In genomic region chr14:37698840-37699777, GRCh38 we compare ENCODE assay signal across 1 cellular context.
A peak's percentile ranks its signal among the peaks of the same experiment; 100 is the strongest.
TF ChIP-seq lines count a peak whose summit lies in the region.

No MANE protein-coding gene starts in this region.

TF ChIP-seq in HepG2, 621 proteins besides CTCF, POLR2A, EP300 and RAD21 (continued from another document and continues in another):
- TF ChIP-seq ZNF687 (CRISPR knock-in tag; IDR thresholded peaks at IDR 0.05), result no peak; the same call in 1 of the 2 replicates
- no peak for TF ChIP-seq SNAI1 (CRISPR knock-in tag; IDR thresholded peaks at IDR 0.05; ENCODE audit: borderline replicate concordance)
- TF ChIP-seq HNF4A (CRISPR knock-in tag; IDR thresholded peaks at IDR 0.05), result peak; percentile 94
- TF ChIP-seq HOMEZ (CRISPR knock-in tag; IDR thresholded peaks at IDR 0.05; ENCODE audit: low read depth), result peak; percentile 97
- peak; percentile 56; the same call in 1 of the 2 replicates for TF ChIP-seq KAT8 (CRISPR knock-in tag; IDR thresholded peaks at IDR 0.05)
- TF ChIP-seq, protein P1, sequence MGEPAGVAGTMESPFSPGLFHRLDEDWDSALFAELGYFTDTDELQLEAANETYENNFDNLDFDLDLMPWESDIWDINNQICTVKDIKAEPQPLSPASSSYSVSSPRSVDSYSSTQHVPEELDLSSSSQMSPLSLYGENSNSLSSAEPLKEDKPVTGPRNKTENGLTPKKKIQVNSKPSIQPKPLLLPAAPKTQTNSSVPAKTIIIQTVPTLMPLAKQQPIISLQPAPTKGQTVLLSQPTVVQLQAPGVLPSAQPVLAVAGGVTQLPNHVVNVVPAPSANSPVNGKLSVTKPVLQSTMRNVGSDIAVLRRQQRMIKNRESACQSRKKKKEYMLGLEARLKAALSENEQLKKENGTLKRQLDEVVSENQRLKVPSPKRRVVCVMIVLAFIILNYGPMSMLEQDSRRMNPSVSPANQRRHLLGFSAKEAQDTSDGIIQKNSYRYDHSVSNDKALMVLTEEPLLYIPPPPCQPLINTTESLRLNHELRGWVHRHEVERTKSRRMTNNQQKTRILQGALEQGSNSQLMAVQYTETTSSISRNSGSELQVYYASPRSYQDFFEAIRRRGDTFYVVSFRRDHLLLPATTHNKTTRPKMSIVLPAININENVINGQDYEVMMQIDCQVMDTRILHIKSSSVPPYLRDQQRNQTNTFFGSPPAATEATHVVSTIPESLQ (CRISPR knock-in tag; conservative IDR thresholded peaks at IDR 0.05), result 0 out of 2 replicates have a peak, but pooled peaks have one; percentile 52
- no peak for TF ChIP-seq HNRNPH1 (optimal IDR thresholded peaks at IDR 0.05; ENCODE audit: low read depth, low read length)
- no peak for TF ChIP-seq TEAD2 (CRISPR knock-in tag; IDR thresholded peaks at IDR 0.05)
- 0 out of 2 replicates have a peak, but pooled peaks have one; percentile 14 for TF ChIP-seq NR2F6 (IDR thresholded peaks at IDR 0.05)
- TF ChIP-seq NR2F6 (CRISPR knock-in tag; IDR thresholded peaks at IDR 0.05), result no peak
- TF ChIP-seq, protein P2, sequence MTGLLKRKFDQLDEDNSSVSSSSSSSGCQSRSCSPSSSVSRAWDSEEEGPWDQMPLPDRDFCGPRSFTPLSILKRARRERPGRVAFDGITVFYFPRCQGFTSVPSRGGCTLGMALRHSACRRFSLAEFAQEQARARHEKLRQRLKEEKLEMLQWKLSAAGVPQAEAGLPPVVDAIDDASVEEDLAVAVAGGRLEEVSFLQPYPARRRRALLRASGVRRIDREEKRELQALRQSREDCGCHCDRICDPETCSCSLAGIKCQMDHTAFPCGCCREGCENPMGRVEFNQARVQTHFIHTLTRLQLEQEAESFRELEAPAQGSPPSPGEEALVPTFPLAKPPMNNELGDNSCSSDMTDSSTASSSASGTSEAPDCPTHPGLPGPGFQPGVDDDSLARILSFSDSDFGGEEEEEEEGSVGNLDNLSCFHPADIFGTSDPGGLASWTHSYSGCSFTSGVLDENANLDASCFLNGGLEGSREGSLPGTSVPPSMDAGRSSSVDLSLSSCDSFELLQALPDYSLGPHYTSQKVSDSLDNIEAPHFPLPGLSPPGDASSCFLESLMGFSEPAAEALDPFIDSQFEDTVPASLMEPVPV (CRISPR knock-in tag; IDR thresholded peaks at IDR 0.05), result no peak
- peak; percentile 75 for TF ChIP-seq ZGPAT (CRISPR knock-in tag; IDR thresholded peaks at IDR 0.05)
- TF ChIP-seq POLR2AphosphoS5 (IDR thresholded peaks at IDR 0.05; ENCODE audit: low read depth, low read length), result no peak
- peak; percentile 78; the same call in 1 of the 2 replicates for TF ChIP-seq MEIS1 (CRISPR knock-in tag; IDR thresholded peaks at IDR 0.05; ENCODE audit: borderline replicate concordance)
- TF ChIP-seq ZBTB40 (IDR thresholded peaks at IDR 0.05), result no peak
- TF ChIP-seq ZBTB40 (CRISPR knock-in tag; IDR thresholded peaks at IDR 0.05), result no peak; the same call in 1 of the 2 replicates
- peak; percentile 73; the same call in 1 of the 2 replicates for TF ChIP-seq ZMAT3 (CRISPR knock-in tag; conservative IDR thresholded peaks at IDR 0.05)
- no peak for TF ChIP-seq HNRNPUL1 (IDR thresholded peaks at IDR 0.05; ENCODE audit: low read depth, low read length)
- no peak for TF ChIP-seq ZSCAN5A (CRISPR knock-in tag; IDR thresholded peaks at IDR 0.05; ENCODE audit: borderline replicate concordance)
- TF ChIP-seq NONO (IDR thresholded peaks at IDR 0.05), result no peak
- TF ChIP-seq NONO (CRISPR knock-in tag; conservative IDR thresholded peaks at IDR 0.05), result peak; percentile 68
- no peak for TF ChIP-seq SMAD1 (CRISPR knock-in tag; IDR thresholded peaks at IDR 0.05; ENCODE audit: borderline replicate concordance, low read depth)
- TF ChIP-seq, protein P3, sequence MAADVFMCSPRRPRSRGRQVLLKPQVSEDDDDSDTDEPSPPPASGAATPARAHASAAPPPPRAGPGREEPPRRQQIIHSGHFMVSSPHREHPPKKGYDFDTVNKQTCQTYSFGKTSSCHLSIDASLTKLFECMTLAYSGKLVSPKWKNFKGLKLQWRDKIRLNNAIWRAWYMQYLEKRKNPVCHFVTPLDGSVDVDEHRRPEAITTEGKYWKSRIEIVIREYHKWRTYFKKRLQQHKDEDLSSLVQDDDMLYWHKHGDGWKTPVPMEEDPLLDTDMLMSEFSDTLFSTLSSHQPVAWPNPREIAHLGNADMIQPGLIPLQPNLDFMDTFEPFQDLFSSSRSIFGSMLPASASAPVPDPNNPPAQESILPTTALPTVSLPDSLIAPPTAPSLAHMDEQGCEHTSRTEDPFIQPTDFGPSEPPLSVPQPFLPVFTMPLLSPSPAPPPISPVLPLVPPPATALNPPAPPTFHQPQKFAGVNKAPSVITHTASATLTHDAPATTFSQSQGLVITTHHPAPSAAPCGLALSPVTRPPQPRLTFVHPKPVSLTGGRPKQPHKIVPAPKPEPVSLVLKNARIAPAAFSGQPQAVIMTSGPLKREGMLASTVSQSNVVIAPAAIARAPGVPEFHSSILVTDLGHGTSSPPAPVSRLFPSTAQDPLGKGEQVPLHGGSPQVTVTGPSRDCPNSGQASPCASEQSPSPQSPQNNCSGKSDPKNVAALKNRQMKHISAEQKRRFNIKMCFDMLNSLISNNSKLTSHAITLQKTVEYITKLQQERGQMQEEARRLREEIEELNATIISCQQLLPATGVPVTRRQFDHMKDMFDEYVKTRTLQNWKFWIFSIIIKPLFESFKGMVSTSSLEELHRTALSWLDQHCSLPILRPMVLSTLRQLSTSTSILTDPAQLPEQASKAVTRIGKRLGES (CRISPR knock-in tag; IDR thresholded peaks at IDR 0.05; ENCODE audit: borderline replicate concordance), result 0 out of 2 replicates have a peak, but pooled peaks have one; percentile 18
